7 cellular contexts compared by ENCODE assay signal in the genomic region with DNA sequence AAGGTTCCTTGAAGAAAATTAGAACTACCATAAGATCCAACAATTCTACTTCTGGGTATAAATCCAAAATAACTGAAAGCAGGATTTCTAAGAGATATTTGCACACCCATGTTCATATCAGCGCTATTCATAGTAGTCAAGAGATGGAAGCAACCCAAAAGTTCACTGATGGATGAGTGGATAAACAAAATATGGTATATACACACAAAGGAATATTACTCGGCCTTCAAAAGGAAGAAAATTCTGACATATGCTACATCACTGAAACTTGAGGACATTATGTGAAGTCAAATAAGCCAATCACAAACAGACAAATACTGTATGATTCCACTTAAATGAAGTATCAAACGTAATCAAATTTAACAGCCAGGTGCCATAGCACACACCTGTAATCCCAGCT.
"Had no signal": no experiment of that assay in that cellular context is flagged by ENCODE, and none has a peak within 500 bp of the region (broad histone marks: within the 10 kb centered on the region; RNA-seq: fewer than 3 reads in every experiment).

No MANE protein-coding gene starts in this region.

- FAIRE-seq: HepG2, HTR-8/SVneo had no signal

- H3K27ac ChIP-seq: HL-60, KMS-11 had no signal

- ATAC-seq: HepG2 had no signal

- H3K9ac ChIP-seq: KMS-11 had no signal

- DNase-seq: IMR-90, KBM-7, KG1 had no signal

- H3K4me2 ChIP-seq: KMS-11 had no signal
